8 cellular contexts compared by ENCODE assay signal in the genomic region with DNA sequence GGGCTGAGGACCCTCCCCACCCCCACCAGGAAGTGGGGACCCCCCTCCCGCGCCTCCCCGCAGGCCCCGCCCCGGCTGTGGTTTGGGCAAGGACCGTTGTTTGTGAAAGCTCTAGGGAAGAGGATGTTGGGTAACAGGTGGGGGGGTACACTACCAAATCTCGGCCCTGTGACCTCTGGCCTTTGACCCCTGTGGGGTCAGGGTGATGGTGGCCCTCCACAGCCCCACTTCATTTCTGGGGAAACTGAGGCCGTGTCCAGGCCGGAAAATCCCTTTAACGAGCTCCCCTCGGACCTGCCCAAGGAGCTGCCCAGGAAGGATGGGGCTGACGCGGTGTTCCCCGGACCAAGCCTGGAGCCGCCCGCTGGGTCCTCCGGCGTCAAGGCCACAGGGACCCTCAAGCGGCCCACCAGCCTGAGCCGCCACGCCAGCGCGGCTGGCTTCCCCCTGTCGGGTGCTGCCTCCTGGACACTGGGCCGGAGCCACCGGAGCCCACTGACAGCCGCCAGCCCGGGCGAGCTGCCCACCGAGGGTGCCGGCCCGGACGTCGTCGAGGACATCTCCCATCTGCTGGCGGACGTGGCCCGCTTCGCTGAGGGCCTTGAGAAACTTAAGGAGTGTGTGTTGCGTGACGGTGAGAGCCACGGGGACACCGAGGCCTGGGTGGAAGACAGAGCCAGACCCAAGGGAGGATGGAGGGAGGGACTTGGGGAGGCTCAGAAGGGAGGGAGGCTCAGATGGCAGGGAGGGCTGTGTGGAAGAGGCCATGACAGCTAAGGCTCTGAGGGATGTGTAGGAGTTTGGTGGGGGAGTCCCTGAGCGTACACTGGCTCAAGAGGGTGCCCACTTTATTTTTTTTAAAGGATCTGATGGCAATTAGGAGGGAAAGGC. TPM values are rescaled to one million over a fixed set of nuclear protein-coding genes. Genes with fewer than 3 reads are reported as not detected.
A peak's percentile ranks its signal among the peaks of the same experiment; 100 is the strongest.
DNase-seq lines count a peak whose midpoint lies in the region; ATAC-seq and TF ChIP-seq lines count a peak whose summit lies in the region.

No MANE protein-coding gene starts in this region.

- H3K27ac Mint-ChIP-seq in stimulated activated naive B cell treated with anti-CD40 and anti-IgM and Interleukin-4, amounts not matched to agents 10 μg/mL and 1 μg/mL and 100 μg/mL, for 72 hours = peak overlapping the region; percentile 97

- TF ChIP-seq CTCF in HCT116 (IDR thresholded peaks at IDR 0.05 in 2 of 3, conservative IDR thresholded peaks at IDR 0.05 in 1 of 3; ENCODE audit: borderline replicate concordance in 1 of 3, insufficient read depth in 1 of 3, low read depth in 2 of 3, low read length in 2 of 3) = no peak

- peak overlapping the region; percentile 64 to 78; a peak in 3 of 4 replicates for H3K4me3 ChIP-seq in HCT116 (replicated peaks in 1 of 2; ENCODE audit: low read depth in 1 of 2, low read length in 2 of 2)

- peak overlapping the region; percentile 92 for H3K9ac ChIP-seq in HCT116 (ENCODE audit: low read length)

- H3K9me3 Mint-ChIP-seq in stimulated activated naive B cell treated with anti-CD40 and anti-IgM and Interleukin-4, amounts not matched to agents 10 μg/mL and 1 μg/mL and 100 μg/mL, for 72 hours = peaks cover 0 to 1% of the 10 kb centered on the region in 2 donors

- H3K79me2 ChIP-seq in HCT116 (ENCODE audit: insufficient read depth, low read length) = peaks cover 26% of the 10 kb centered on the region; the same call in 1 of the 2 replicates

- no peaks in the 10 kb centered on the region for H3K9me2 ChIP-seq in HCT116 (ENCODE audit: insufficient read depth)

- H3K4me3 Mint-ChIP-seq in stimulated activated naive B cell treated with anti-CD40 and anti-IgM and Interleukin-4, amounts not matched to agents 10 μg/mL and 1 μg/mL and 100 μg/mL, for 72 hours = peak overlapping the region; percentile 91

- no peaks in the 10 kb centered on the region for H4K20me1 ChIP-seq in HCT116 (ENCODE audit: insufficient read depth)

- peaks cover 46 to 62% of the 10 kb centered on the region in 2 donors for H3K4me1 Mint-ChIP-seq in stimulated activated naive B cell treated with anti-CD40 and anti-IgM and Interleukin-4, amounts not matched to agents 10 μg/mL and 1 μg/mL and 100 μg/mL, for 72 hours

- H3K36me3 ChIP-seq in HCT116 (ENCODE audit: control insufficient read depth in 1 of 2, insufficient read depth in 2 of 2, low read length in 2 of 2) = 0 out of 4 replicates have a peak, but pooled peaks cover 0 to 3% of the 10 kb centered on the region in 2 experiments

- no peak for TF ChIP-seq POLR2A in HCT116 (IDR thresholded peaks at IDR 0.05; ENCODE audit: borderline replicate concordance, extremely low read depth, insufficient read depth, insufficient read length)

- peak overlapping the region; percentile 58; the same call in 1 of the 2 replicates for H3K27ac ChIP-seq in HCT116 (ENCODE audit: low read depth, low read length)

- no peak overlapping the region for H2AFZ ChIP-seq in HCT116 (ENCODE audit: low read depth, low read length, poor library complexity, severe bottlenecking)

- peak overlapping the region; percentile 94 for H3K4me2 ChIP-seq in HCT116 (ENCODE audit: low read length)

- peaks cover 33 to 37% of the 10 kb centered on the region in 2 donors for H3K36me3 Mint-ChIP-seq in stimulated activated naive B cell treated with anti-CD40 and anti-IgM and Interleukin-4, amounts not matched to agents 10 μg/mL and 1 μg/mL and 100 μg/mL, for 72 hours

- DNase-seq in HCT116 (ENCODE audit: low read depth, low spot score) (no peak), superior temporal gyrus (ENCODE audit: extremely low spot score) (no peak), GOT3 (lab: John Stamatoyannopoulos, UW) (no peak), occipital lobe (lab: John Stamatoyannopoulos, UW) (no peak)
- peak; percentile 56 for DNase-seq in activated CD4-positive, alpha-beta T cell treated with anti-CD3 and anti-CD28 coated beads for 1 hour
- no peak for DNase-seq in stimulated activated naive B cell treated with anti-CD40 and anti-IgM and Interleukin-4, amounts not matched to agents 10 μg/mL and 1 μg/mL and 100 μg/mL, for 72 hours

- POLR2A ChIA-PET in HCT116 (lab: Charles Lee) = interaction anchor here (2.0 to 2.3 kb wide), 2 partner anchors 14 to 47 kb away, joined by 6 to 7 read pairs; a partner anchor contains a TSS

- CTCF ChIA-PET in HCT116 (lab: Charles Lee) = no interaction called here

- peaks cover 31 to 60% of the 10 kb centered on the region in 2 experiments for H3K4me1 ChIP-seq in HCT116 (ENCODE audit: control insufficient read depth in 1 of 2, insufficient read depth in 2 of 2, low read length in 2 of 2)

- TF ChIP-seq RAD21 in HCT116 (IDR thresholded peaks at IDR 0.05; ENCODE audit: low read depth) = no peak

- H3K27me3 Mint-ChIP-seq in stimulated activated naive B cell treated with anti-CD40 and anti-IgM and Interleukin-4, amounts not matched to agents 10 μg/mL and 1 μg/mL and 100 μg/mL, for 72 hours = no peaks in the 10 kb centered on the region

- H3K9me3 ChIP-seq in HCT116 (ENCODE audit: control insufficient read depth in 1 of 2, insufficient read depth in 1 of 2, low read depth in 1 of 2, low read length in 2 of 2) = no peaks in the 10 kb centered on the region

- no peaks in the 10 kb centered on the region for H3K27me3 ChIP-seq in HCT116 (ENCODE audit: insufficient read depth, low read length)

- ATAC-seq in HCT116 = no peak
- ATAC-seq in esophagus mucosa = peak; percentile 4
- peak; percentile 15 to 30 for ATAC-seq in stimulated activated naive B cell treated with anti-CD40 and anti-IgM and Interleukin-4, amounts not matched to agents 10 μg/mL and 1 μg/mL and 100 μg/mL, for 72 hours (replicated peaks)
- no peak for ATAC-seq in GM18858 (IDR thresholded peaks at IDR 0.05; ENCODE audit: unreplicated experiment)

- no TSS peak for BruUV-seq in HCT116 (replicated peaks; lab: Mats Ljungman, UMichigan)

- RAD21 ChIA-PET in HCT116 (lab: Charles Lee; ENCODE audit: low non-redundant PET in 1 of 2, low total read pairs in 2 of 2, uncharacterized antibody in 2 of 2, unreplicated experiment in 2 of 2) = no interaction called here

- intact Hi-C loops in HCT116 (cut with micrococcal nuclease) = no loop called here

TF ChIP-seq in HCT116, 20 proteins besides CTCF, POLR2A, EP300 and RAD21 (continues in another document):
- TF ChIP-seq EZH2 (IDR thresholded peaks at IDR 0.05) (no peak), POLR2AphosphoS5 (IDR thresholded peaks at IDR 0.05; ENCODE audit: low read depth, low read length) (no peak), ZNF274 (IDR thresholded peaks at IDR 0.05; ENCODE audit: low read depth, low read length) (no peak), SP1 (IDR thresholded peaks at IDR 0.05; ENCODE audit: low read depth) (no peak), ZFX (IDR thresholded peaks at IDR 0.05) (no peak), CBX3 (IDR thresholded peaks at IDR 0.05; ENCODE audit: low read depth) (no peak), JUND (IDR thresholded peaks at IDR 0.05) (no peak), SIN3A (IDR thresholded peaks at IDR 0.05; ENCODE audit: low read depth) (no peak), EGR1 (IDR thresholded peaks at IDR 0.05; ENCODE audit: low read depth) (no peak), CEBPB (IDR thresholded peaks at IDR 0.05; ENCODE audit: low read depth) (no peak)
- TF ChIP-seq, protein P1, sequence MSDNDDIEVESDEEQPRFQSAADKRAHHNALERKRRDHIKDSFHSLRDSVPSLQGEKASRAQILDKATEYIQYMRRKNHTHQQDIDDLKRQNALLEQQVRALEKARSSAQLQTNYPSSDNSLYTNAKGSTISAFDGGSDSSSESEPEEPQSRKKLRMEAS (IDR thresholded peaks at IDR 0.05) = no peak
- TF ChIP-seq, protein P2, sequence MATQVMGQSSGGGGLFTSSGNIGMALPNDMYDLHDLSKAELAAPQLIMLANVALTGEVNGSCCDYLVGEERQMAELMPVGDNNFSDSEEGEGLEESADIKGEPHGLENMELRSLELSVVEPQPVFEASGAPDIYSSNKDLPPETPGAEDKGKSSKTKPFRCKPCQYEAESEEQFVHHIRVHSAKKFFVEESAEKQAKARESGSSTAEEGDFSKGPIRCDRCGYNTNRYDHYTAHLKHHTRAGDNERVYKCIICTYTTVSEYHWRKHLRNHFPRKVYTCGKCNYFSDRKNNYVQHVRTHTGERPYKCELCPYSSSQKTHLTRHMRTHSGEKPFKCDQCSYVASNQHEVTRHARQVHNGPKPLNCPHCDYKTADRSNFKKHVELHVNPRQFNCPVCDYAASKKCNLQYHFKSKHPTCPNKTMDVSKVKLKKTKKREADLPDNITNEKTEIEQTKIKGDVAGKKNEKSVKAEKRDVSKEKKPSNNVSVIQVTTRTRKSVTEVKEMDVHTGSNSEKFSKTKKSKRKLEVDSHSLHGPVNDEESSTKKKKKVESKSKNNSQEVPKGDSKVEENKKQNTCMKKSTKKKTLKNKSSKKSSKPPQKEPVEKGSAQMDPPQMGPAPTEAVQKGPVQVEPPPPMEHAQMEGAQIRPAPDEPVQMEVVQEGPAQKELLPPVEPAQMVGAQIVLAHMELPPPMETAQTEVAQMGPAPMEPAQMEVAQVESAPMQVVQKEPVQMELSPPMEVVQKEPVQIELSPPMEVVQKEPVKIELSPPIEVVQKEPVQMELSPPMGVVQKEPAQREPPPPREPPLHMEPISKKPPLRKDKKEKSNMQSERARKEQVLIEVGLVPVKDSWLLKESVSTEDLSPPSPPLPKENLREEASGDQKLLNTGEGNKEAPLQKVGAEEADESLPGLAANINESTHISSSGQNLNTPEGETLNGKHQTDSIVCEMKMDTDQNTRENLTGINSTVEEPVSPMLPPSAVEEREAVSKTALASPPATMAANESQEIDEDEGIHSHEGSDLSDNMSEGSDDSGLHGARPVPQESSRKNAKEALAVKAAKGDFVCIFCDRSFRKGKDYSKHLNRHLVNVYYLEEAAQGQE (IDR thresholded peaks at IDR 0.05; ENCODE audit: low read depth) = no peak

RNA-seq across cellular contexts. Expression of a gene that starts 1.4 kb away (rescaled TPM):
- total RNA-seq in HCT116 (2021; ENCODE audit: unreplicated experiment) (30.4 TPM), esophagus mucosa (5.1 TPM), occipital lobe (1.7 TPM)
- polyA plus RNA-seq in HCT116 (2012) = 26.5 and 29.8 TPM in 2 replicates

RNA-seq across cellular contexts. Expression of a gene that starts 26.8 kb away (rescaled TPM):
- total RNA-seq in HCT116 (2021; ENCODE audit: unreplicated experiment) (281 TPM), esophagus mucosa (139 TPM), occipital lobe (31.8 TPM)
- 280 and 302 TPM in 2 replicates for polyA plus RNA-seq in HCT116 (2012)

RNA-seq across cellular contexts. Expression of a gene that starts 28.4 kb away (rescaled TPM):
- total RNA-seq in HCT116 (2021; ENCODE audit: unreplicated experiment) (91.4 TPM), esophagus mucosa (24.8 TPM), occipital lobe (0.78 TPM)
- polyA plus RNA-seq in HCT116 (2012) = 59.2 and 65.7 TPM in 2 replicates

RNA-seq across cellular contexts. Expression of a gene that starts 35.4 kb away (rescaled TPM):
- total RNA-seq in HCT116 (2021; ENCODE audit: unreplicated experiment) (481 TPM), esophagus mucosa (138 TPM), occipital lobe (83.8 TPM)
- polyA plus RNA-seq in HCT116 (2012) = 810 and 823 TPM in 2 replicates

RNA-seq across cellular contexts. Expression of a gene that starts 41.9 kb away (rescaled TPM):
- total RNA-seq in HCT116 (2021; ENCODE audit: unreplicated experiment) (212 TPM), esophagus mucosa (183 TPM), occipital lobe (9.5 TPM)
- polyA plus RNA-seq in HCT116 (2012) = 140 and 171 TPM in 2 replicates

Comparison
In these comparisons a context has a peak if more than half of its experiments do, and no peak if none do; other contexts are left out.
1. ATAC-seq: peak in esophagus mucosa (single experiment) and stimulated activated naive B cell treated with anti-CD40 and anti-IgM and Interleukin-4, amounts not matched to agents 10 μg/mL and 1 μg/mL and 100 μg/mL, for 72 hours (2 of 2); none in HCT116 (single experiment) and GM18858 (single experiment).
2. RNA of a gene that starts 28.4 kb away (total RNA-seq): 91.4 TPM in HCT116 (single experiment) and 24.8 TPM in esophagus mucosa (single experiment); 0.78 TPM in occipital lobe (single experiment); every median in the first group is over 10 times any median in the second.